In genomic region chr3:158801696-158802398, GRCh38 we compare ENCODE assay signal across 8 cellular contexts. TPM values are rescaled to one million over a fixed set of nuclear protein-coding genes. Genes with fewer than 3 reads are reported as not detected.
DNase-seq lines count a peak whose midpoint lies in the region; ATAC-seq and TF ChIP-seq lines count a peak whose summit lies in the region.

MFSD1 (plus strand) TSS chr3:158802054; CDS start chr3:158802153, 99 bp downstream.

- peak; percentile 99 for ATAC-seq in GM21786 (IDR thresholded peaks at IDR 0.05; ENCODE audit: unreplicated experiment)
- ATAC-seq in esophagus mucosa = peak; percentile 98

- H3K36me3 ChIP-seq in KOPT-K1 (ENCODE audit: insufficient read depth, low read length) (no peaks in the 10 kb centered on the region), Peyer's patch (no peaks in the 10 kb centered on the region), muscle layer of colon (ENCODE audit: insufficient read depth, low read length) (no peaks in the 10 kb centered on the region)

- H3K4me3 ChIP-seq in Peyer's patch (peak within 1 kb of the TSS; percentile 76 to 87 (median 83)), muscle layer of colon (ENCODE audit: low read depth in 1 of 2, low read length in 2 of 2) (peak within 1 kb of the TSS; percentile 98)

- peak within 1 kb of the TSS; percentile 76 for H3K9ac ChIP-seq in muscle layer of colon (ENCODE audit: low read length)

- H3K4me1 ChIP-seq in Peyer's patch (peaks cover 0 to 10% (median 0%) of the 10 kb centered on the region in 4 donors), muscle layer of colon (ENCODE audit: insufficient read depth, low read length) (peaks cover 22% of the 10 kb centered on the region)

- H3K9me3 ChIP-seq in KOPT-K1 (ENCODE audit: insufficient read depth, low read length, poor library complexity, severe bottlenecking) (no peaks in the 10 kb centered on the region), Peyer's patch (no peaks in the 10 kb centered on the region), muscle layer of colon (ENCODE audit: low read length) (no peaks in the 10 kb centered on the region)

- DNase-seq in DMS79 (lab: John Stamatoyannopoulos, UW) = peak; percentile 63
- peak; percentile 96 to 99 (median 98) for DNase-seq in Peyer's patch
- DNase-seq in activated T-cell treated with anti-CD3 and anti-CD28 coated beads, Interleukin-2, amount 50 U/mL, for 48 hours = peak; percentile 91 to 93
- DNase-seq in stimulated activated CD8-positive, alpha-beta memory T cell treated with anti-CD3 and anti-CD28 coated beads, Interleukin-7, amount 100 ng/mL, for 24 hours (ENCODE audit: low read depth) = peak; percentile 82

- H3K27me3 ChIP-seq in Peyer's patch = no peaks in the 10 kb centered on the region
- no peaks in the 10 kb centered on the region for H3K27me3 ChIP-seq in muscle layer of colon (ENCODE audit: control insufficient read depth in 1 of 2, insufficient read depth in 2 of 2, low read length in 2 of 2)

- TF ChIP-seq CTCF in Peyer's patch (IDR thresholded peaks at IDR 0.05) = peak in 1 of 6 experiments; percentile 19

- peak; percentile 71 to 78 for TF ChIP-seq POLR2A in Peyer's patch (IDR thresholded peaks at IDR 0.05)

- H3K27ac ChIP-seq in KOPT-K1 (ENCODE audit: low read depth, low read length, poor library complexity, severe bottlenecking) = peak within 1 kb of the TSS; percentile 48
- peak within 1 kb of the TSS; percentile 71 to 84 (median 81) for H3K27ac ChIP-seq in Peyer's patch
- peak within 1 kb of the TSS; percentile 86 for H3K27ac ChIP-seq in muscle layer of colon (ENCODE audit: low read depth, low read length)

RNA-seq across cellular contexts. Expression of gene MFSD1, which starts in this region (rescaled TPM):
- 10 to 100 TPM; 14.9 to 48.0 (median 42.6) TPM for total RNA-seq in Peyer's patch
- total RNA-seq in esophagus mucosa = 40.1 TPM

Comparison
In these comparisons a context has a peak if more than half of its experiments do, and no peak if none do; other contexts are left out.
1. Peak in every context shown above with its lines: DNase-seq, ATAC-seq, H3K4me3 ChIP-seq and H3K27ac ChIP-seq.